8 cellular contexts compared by ENCODE assay signal in genomic region chr1:114510235-114511047, GRCh38. TPM values are rescaled to one million over a fixed set of nuclear protein-coding genes. Genes with fewer than 3 reads are reported as not detected.
DNase-seq lines count a peak whose midpoint lies in the region; ATAC-seq and TF ChIP-seq lines count a peak whose summit lies in the region.

No MANE protein-coding gene starts in this region.

- H3K9me3 ChIP-seq in neural progenitor cell (ENCODE audit: low read depth) (no peaks in the 10 kb centered on the region), upper lobe of left lung (no peaks in the 10 kb centered on the region)

- peaks cover 9% of the 10 kb centered on the region for H3K36me3 ChIP-seq in neural progenitor cell
- H3K36me3 ChIP-seq in upper lobe of left lung: peaks cover 0 to 3% (median 0%) of the 10 kb centered on the region in 4 donors

- no peak for TF ChIP-seq POLR2A in upper lobe of left lung (IDR thresholded peaks at IDR 0.05)

- H3K4me3 ChIP-seq in AG04449 (ENCODE audit: low read depth, low read length) (peak overlapping the region; percentile 99), fibroblast of villous mesenchyme (ENCODE audit: low read depth, low read length) (peak overlapping the region; percentile 89), neural progenitor cell (peak overlapping the region; percentile 83), upper lobe of left lung (peak overlapping the region; percentile 72 to 96 (median 90))

- peak overlapping the region; percentile 89 for H3K27ac ChIP-seq in neural progenitor cell
- peak overlapping the region; percentile 93 to 99 (median 97) for H3K27ac ChIP-seq in upper lobe of left lung

- 0 to 1% methylated on average over 9 to 35 of the region's 75 CpGs for WGBS in upper lobe of left lung, 2 donors

- peak overlapping the region; percentile 94 for H3K4me2 ChIP-seq in neural progenitor cell

- H3K4me3 Mint-ChIP-seq in activated T-cell treated with anti-CD3 and anti-CD28 coated beads, Interleukin-2, amount 50 U/mL, for 4 hours: peak overlapping the region; percentile 89
- H3K4me3 Mint-ChIP-seq in neural progenitor cell: peak overlapping the region; percentile 93

- peaks cover 52% of the 10 kb centered on the region for H4K20me1 ChIP-seq in neural progenitor cell (ENCODE audit: low read depth)

- H2AFZ ChIP-seq in neural progenitor cell (replicated peaks): peak overlapping the region; percentile 90

- TF ChIP-seq EP300 in upper lobe of left lung (IDR thresholded peaks at IDR 0.05): no peak

- peaks cover 51% of the 10 kb centered on the region for H3K4me1 Mint-ChIP-seq in activated T-cell treated with anti-CD3 and anti-CD28 coated beads, Interleukin-2, amount 50 U/mL, for 4 hours (ENCODE audit: low read depth)
- H3K4me1 Mint-ChIP-seq in neural progenitor cell: peaks cover 46% of the 10 kb centered on the region

- H3K79me2 ChIP-seq in neural progenitor cell (ENCODE audit: low read depth): peaks cover 54% of the 10 kb centered on the region

- H3K4me1 ChIP-seq in neural progenitor cell (peaks cover 22% of the 10 kb centered on the region), upper lobe of left lung (peaks cover 37 to 50% (median 43%) of the 10 kb centered on the region in 4 donors)

- peak overlapping the region; percentile 59 for H3K27ac Mint-ChIP-seq in neural progenitor cell

- POLR2A ChIA-PET in AG04449 (lab: Yijun Ruan, JAX): no interaction called here

- CTCF ChIA-PET in AG04449 (lab: Yijun Ruan, JAX): interaction anchor here (1.8 kb wide), 1 partner anchor 10 kb away, joined by 4 read pairs; no protein-coding TSS in a partner anchor

- H3K27me3 ChIP-seq in neural progenitor cell (no peaks in the 10 kb centered on the region), upper lobe of left lung (no peaks in the 10 kb centered on the region)

- ATAC-seq in GM18867 (IDR thresholded peaks at IDR 0.05; ENCODE audit: unreplicated experiment): peak; percentile 69
- peak; percentile 56 for ATAC-seq in HG03064 (IDR thresholded peaks at IDR 0.05; ENCODE audit: low read depth, unreplicated experiment)
- ATAC-seq in activated T-cell treated with anti-CD3 and anti-CD28 coated beads, Interleukin-2, amount 50 U/mL, for 4 hours: peak; percentile 69 to 73
- ATAC-seq in upper lobe of left lung (ENCODE audit: low FRiP score in 2 of 2): peak; percentile 39 to 82

- H3K36me3 Mint-ChIP-seq in activated T-cell treated with anti-CD3 and anti-CD28 coated beads, Interleukin-2, amount 50 U/mL, for 4 hours (ENCODE audit: insufficient read depth): peaks cover 11% of the 10 kb centered on the region
- H3K36me3 Mint-ChIP-seq in neural progenitor cell: peaks cover 18% of the 10 kb centered on the region

- H3K27me3 Mint-ChIP-seq in activated T-cell treated with anti-CD3 and anti-CD28 coated beads, Interleukin-2, amount 50 U/mL, for 4 hours (ENCODE audit: low read depth): no peaks in the 10 kb centered on the region
- no peaks in the 10 kb centered on the region for H3K27me3 Mint-ChIP-seq in neural progenitor cell (ENCODE audit: insufficient read depth, low read depth)

- H3K9me3 Mint-ChIP-seq in activated T-cell treated with anti-CD3 and anti-CD28 coated beads, Interleukin-2, amount 50 U/mL, for 4 hours: no peaks in the 10 kb centered on the region
- H3K9me3 Mint-ChIP-seq in neural progenitor cell: no peaks in the 10 kb centered on the region

- DNase-seq in AG04449 (ENCODE audit: low read depth, low spot score) (no peak), NOMO-1 (lab: John Stamatoyannopoulos, UW; ENCODE audit: unreplicated experiment in 2 of 2) (peak; percentile 17 to 45), fibroblast of villous mesenchyme (ENCODE audit: low read depth) (peak; percentile 29), neural progenitor cell (ENCODE audit: low spot score) (no peak), upper lobe of left lung (peak in 1 of 2 donors; percentile 44)
- peak; percentile 23 for DNase-seq in activated T-cell treated with anti-CD3 and anti-CD28 coated beads, Interleukin-2, amount 50 U/mL, for 4 hours

- TF ChIP-seq CTCF in AG04449 (IDR thresholded peaks at IDR 0.05; ENCODE audit: insufficient read depth, low read length, missing control alignments): no peak
- TF ChIP-seq CTCF in fibroblast of villous mesenchyme (IDR thresholded peaks at IDR 0.05; ENCODE audit: insufficient read depth, low read depth, low read length): no peak
- TF ChIP-seq CTCF in neural progenitor cell (IDR thresholded peaks at IDR 0.05): no peak
- peak in 1 of 6 experiments; percentile 7 for TF ChIP-seq CTCF in upper lobe of left lung (IDR thresholded peaks at IDR 0.05)

- peak overlapping the region; percentile 94 for H3K9ac ChIP-seq in neural progenitor cell

- H3F3A ChIP-seq in neural progenitor cell (ENCODE audit: low read depth): peaks cover 9% of the 10 kb centered on the region

RNA-seq across cellular contexts. Expression of gene TRIM33, which starts 0.6 kb away (rescaled TPM):
- 10 to 100 TPM; 30.0 to 33.0 (median 31.9) TPM for total RNA-seq in activated T-cell treated with anti-CD3 and anti-CD28 coated beads, Interleukin-2, amount 50 U/mL, for 4 hours
- total RNA-seq in fibroblast of villous mesenchyme (34.5 and 36.3 TPM in 2 replicates), neural progenitor cell (ENCODE audit: low replicate concordance) (64.8 and 75.4 TPM in 2 replicates), upper lobe of left lung (10 to 100 TPM; 27.9 to 92.2 (median 40.6) TPM)

Comparison
In these comparisons a context has a peak if more than half of its experiments do, and no peak if none do; other contexts are left out.
1. DNase-seq: peak in NOMO-1 (2 of 2), activated T-cell treated with anti-CD3 and anti-CD28 coated beads, Interleukin-2, amount 50 U/mL, for 4 hours (single experiment) and fibroblast of villous mesenchyme (single experiment); none in AG04449 (single experiment) and neural progenitor cell (single experiment).
2. Peak in every context shown above with its lines, with median percentiles within 50 percentile points of each other: H3K4me3 ChIP-seq and ATAC-seq.